In the genomic region with DNA sequence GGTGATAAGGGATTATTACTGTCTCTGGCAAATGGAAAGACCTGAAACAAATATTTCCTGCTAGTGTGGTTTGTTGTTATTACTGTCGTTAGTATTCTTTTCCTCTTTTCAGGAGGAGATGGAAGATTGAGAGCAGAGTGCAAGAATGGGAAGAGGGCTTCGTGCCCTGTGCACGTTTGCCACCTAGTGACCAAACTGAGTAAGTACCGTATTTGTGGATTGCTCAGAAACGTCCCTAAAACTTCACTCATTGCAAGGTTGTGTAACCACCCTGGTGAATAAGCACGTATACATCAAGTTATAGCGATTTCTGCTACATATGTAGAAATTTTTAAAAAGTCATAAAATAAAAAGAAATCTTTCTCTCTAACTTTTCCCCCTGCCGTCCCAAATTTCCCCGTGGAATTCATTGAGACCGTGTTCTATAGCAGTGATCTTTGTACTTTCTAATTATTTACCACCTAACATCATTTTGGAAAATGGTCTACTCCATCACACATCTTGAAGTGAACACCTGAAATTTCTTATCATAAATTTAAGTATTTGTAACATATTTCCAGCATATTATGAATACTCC, we compare ENCODE assay signal across 1 cellular context.
TF ChIP-seq lines count a peak whose summit lies in the region.

No MANE protein-coding gene starts in this region.

TF ChIP-seq in GM23338, 12 proteins besides CTCF, POLR2A, EP300 and RAD21 (continued from another document):
- TF ChIP-seq, protein P1, sequence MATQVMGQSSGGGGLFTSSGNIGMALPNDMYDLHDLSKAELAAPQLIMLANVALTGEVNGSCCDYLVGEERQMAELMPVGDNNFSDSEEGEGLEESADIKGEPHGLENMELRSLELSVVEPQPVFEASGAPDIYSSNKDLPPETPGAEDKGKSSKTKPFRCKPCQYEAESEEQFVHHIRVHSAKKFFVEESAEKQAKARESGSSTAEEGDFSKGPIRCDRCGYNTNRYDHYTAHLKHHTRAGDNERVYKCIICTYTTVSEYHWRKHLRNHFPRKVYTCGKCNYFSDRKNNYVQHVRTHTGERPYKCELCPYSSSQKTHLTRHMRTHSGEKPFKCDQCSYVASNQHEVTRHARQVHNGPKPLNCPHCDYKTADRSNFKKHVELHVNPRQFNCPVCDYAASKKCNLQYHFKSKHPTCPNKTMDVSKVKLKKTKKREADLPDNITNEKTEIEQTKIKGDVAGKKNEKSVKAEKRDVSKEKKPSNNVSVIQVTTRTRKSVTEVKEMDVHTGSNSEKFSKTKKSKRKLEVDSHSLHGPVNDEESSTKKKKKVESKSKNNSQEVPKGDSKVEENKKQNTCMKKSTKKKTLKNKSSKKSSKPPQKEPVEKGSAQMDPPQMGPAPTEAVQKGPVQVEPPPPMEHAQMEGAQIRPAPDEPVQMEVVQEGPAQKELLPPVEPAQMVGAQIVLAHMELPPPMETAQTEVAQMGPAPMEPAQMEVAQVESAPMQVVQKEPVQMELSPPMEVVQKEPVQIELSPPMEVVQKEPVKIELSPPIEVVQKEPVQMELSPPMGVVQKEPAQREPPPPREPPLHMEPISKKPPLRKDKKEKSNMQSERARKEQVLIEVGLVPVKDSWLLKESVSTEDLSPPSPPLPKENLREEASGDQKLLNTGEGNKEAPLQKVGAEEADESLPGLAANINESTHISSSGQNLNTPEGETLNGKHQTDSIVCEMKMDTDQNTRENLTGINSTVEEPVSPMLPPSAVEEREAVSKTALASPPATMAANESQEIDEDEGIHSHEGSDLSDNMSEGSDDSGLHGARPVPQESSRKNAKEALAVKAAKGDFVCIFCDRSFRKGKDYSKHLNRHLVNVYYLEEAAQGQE (IDR thresholded peaks at IDR 0.05; ENCODE audit: unreplicated experiment) = no peak
- no peak for TF ChIP-seq NANOG (IDR thresholded peaks at IDR 0.05; ENCODE audit: borderline replicate concordance)
- TF ChIP-seq, protein P2, sequence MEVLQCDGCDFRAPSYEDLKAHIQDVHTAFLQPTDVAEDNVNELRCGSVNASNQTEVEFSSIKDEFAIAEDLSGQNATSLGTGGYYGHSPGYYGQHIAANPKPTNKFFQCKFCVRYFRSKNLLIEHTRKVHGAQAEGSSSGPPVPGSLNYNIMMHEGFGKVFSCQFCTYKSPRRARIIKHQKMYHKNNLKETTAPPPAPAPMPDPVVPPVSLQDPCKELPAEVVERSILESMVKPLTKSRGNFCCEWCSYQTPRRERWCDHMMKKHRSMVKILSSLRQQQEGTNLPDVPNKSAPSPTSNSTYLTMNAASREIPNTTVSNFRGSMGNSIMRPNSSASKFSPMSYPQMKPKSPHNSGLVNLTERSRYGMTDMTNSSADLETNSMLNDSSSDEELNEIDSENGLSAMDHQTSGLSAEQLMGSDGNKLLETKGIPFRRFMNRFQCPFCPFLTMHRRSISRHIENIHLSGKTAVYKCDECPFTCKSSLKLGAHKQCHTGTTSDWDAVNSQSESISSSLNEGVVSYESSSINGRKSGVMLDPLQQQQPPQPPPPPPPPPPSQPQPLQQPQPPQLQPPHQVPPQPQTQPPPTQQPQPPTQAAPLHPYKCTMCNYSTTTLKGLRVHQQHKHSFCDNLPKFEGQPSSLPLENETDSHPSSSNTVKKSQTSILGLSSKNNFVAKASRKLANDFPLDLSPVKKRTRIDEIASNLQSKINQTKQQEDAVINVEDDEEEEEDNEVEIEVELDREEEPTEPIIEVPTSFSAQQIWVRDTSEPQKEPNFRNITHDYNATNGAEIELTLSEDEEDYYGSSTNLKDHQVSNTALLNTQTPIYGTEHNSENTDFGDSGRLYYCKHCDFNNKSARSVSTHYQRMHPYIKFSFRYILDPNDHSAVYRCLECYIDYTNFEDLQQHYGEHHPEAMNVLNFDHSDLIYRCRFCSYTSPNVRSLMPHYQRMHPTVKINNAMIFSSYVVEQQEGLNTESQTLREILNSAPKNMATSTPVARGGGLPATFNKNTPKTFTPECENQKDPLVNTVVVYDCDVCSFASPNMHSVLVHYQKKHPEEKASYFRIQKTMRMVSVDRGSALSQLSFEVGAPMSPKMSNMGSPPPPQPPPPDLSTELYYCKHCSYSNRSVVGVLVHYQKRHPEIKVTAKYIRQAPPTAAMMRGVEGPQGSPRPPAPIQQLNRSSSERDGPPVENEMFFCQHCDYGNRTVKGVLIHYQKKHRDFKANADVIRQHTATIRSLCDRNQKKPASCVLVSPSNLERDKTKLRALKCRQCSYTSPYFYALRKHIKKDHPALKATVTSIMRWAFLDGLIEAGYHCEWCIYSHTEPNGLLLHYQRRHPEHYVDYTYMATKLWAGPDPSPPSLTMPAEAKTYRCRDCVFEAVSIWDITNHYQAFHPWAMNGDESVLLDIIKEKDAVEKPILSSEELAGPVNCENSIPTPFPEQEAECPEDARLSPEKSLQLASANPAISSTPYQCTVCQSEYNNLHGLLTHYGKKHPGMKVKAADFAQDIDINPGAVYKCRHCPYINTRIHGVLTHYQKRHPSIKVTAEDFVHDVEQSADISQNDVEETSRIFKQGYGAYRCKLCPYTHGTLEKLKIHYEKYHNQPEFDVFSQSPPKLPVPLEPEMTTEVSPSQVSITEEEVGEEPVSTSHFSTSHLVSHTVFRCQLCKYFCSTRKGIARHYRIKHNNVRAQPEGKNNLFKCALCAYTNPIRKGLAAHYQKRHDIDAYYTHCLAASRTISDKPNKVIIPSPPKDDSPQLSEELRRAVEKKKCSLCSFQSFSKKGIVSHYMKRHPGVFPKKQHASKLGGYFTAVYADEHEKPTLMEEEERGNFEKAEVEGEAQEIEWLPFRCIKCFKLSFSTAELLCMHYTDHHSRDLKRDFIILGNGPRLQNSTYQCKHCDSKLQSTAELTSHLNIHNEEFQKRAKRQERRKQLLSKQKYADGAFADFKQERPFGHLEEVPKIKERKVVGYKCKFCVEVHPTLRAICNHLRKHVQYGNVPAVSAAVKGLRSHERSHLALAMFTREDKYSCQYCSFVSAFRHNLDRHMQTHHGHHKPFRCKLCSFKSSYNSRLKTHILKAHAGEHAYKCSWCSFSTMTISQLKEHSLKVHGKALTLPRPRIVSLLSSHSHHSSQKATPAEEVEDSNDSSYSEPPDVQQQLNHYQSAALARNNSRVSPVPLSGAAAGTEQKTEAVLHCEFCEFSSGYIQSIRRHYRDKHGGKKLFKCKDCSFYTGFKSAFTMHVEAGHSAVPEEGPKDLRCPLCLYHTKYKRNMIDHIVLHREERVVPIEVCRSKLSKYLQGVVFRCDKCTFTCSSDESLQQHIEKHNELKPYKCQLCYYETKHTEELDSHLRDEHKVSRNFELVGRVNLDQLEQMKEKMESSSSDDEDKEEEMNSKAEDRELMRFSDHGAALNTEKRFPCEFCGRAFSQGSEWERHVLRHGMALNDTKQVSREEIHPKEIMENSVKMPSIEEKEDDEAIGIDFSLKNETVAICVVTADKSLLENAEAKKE (CRISPR knock-in tag; IDR thresholded peaks at IDR 0.05) = no peak
